In the genomic region with DNA sequence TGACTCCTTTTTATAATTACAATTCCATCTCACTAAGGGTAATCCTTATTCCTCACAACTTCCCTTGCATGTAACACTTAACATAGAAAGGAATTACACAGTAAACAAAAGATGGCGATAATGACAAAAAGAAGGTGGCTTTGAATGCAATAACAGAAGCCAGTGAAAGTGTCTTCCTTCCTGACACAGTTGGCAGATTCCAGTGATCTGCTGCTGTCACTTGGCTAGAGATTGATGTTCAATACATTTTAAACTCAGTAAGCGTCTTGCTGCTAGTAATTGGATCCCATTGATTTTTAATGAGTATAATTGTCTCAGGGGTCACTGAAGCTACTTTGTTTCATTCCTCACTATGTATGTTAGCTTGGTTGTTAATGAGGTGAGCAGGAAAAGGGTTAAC, we compare ENCODE assay signal across 16 cellular contexts.
"Had no signal": no experiment of that assay in that cellular context is flagged by ENCODE, and none has a peak within 500 bp of the region (broad histone marks: within the 10 kb centered on the region; RNA-seq: fewer than 3 reads in every experiment).

No MANE protein-coding gene starts in this region.

- H3K27ac ChIP-seq: RWPE1 had no signal

- DNase-seq: KBM-7, MV-4-11, NCI-H1048, NCI-H1105, NCI-H1436, NCI-H1930, NCI-H2081, NCI-H2107, NCI-H2227 treated with DMSO at 0.1 percent for 48 hours, NCI-H524, NCI-H526 treated with DMSO at 0.1 percent for 48 hours, SHP77, SK-N-SH, SW 1271, T-cell had no signal

- H3K36me3 Mint-ChIP-seq: T-cell had no signal

- H3K9me3 ChIP-seq: SK-N-SH had no signal

- H3K9ac ChIP-seq: SK-N-SH had no signal

- H3K27ac Mint-ChIP-seq: T-cell had no signal

- H3K27me3 Mint-ChIP-seq: T-cell had no signal

- H3K4me3 Mint-ChIP-seq: T-cell had no signal

- H3K4me2 ChIP-seq: SK-N-SH had no signal

- H3K9me3 Mint-ChIP-seq: T-cell had no signal
